ENCODE assay signal across 8 cellular contexts in genomic region chr1:154974808-154975408, GRCh38. TPM values are rescaled to one million over a fixed set of nuclear protein-coding genes. Genes with fewer than 3 reads are reported as not detected.
DNase-seq lines count a peak whose midpoint lies in the region; ATAC-seq, FAIRE-seq and TF ChIP-seq lines count a peak whose summit lies in the region.

No MANE protein-coding gene starts in this region.

- H3K4me1 Mint-ChIP-seq in Calu3 (ENCODE audit: low read depth, unreplicated experiment) (peaks cover 27% of the 10 kb centered on the region), mesothelial cell of epicardium (peaks cover 31% of the 10 kb centered on the region)

- CTCF ChIA-PET in Calu3 (lab: Charles Lee), result interaction anchor here (0.9 to 1.0 kb wide), 3 partner anchors 10 to 110 kb away, joined by 3 to 5 read pairs (median 3); no protein-coding TSS in a partner anchor

- H3K9me3 Mint-ChIP-seq in Calu3 (ENCODE audit: low read depth, unreplicated experiment), result no peaks in the 10 kb centered on the region
- H3K9me3 Mint-ChIP-seq in mesothelial cell of epicardium, result no peaks in the 10 kb centered on the region

- H3K4me3 Mint-ChIP-seq in Calu3 (ENCODE audit: low read depth, unreplicated experiment) (no peak overlapping the region), mesothelial cell of epicardium (no peak overlapping the region)

- DNase-seq in Calu3 (peak; percentile 96), HTR-8/SVneo (ENCODE audit: insufficient read length, low spot score) (peak; percentile 82), NOMO-1 (lab: John Stamatoyannopoulos, UW; ENCODE audit: unreplicated experiment in 2 of 2) (peak; percentile 96 to 97), epidermal melanocyte (ENCODE audit: insufficient read length, low spot score) (peak; percentile 81), mesothelial cell of epicardium (ENCODE audit: low spot score in 2 of 2, unreplicated experiment in 2 of 2) (peak; percentile 91 to 95)
- DNase-seq in activated CD8-positive, alpha-beta memory T cell treated with anti-CD3 and anti-CD28 coated beads for 48 hours (ENCODE audit: low read depth in 2 of 3, low spot score in 2 of 3), result peak; percentile 89 to 91 (median 90)
- DNase-seq in stimulated activated CD8-positive, alpha-beta memory T cell treated with anti-CD3 and anti-CD28 coated beads, Interleukin-15, amount 100 ng/mL, for 48 hours (ENCODE audit: low read depth in 2 of 2), result peak; percentile 90 to 91

- H3K27ac Mint-ChIP-seq in Calu3 (ENCODE audit: unreplicated experiment), result no peak overlapping the region
- H3K27ac Mint-ChIP-seq in mesothelial cell of epicardium, result no peak overlapping the region

- no peak for FAIRE-seq in HTR-8/SVneo (lab: Jason Lieb, UNC)

- no peaks in the 10 kb centered on the region for H3K27me3 Mint-ChIP-seq in Calu3 (ENCODE audit: unreplicated experiment)
- no peaks in the 10 kb centered on the region for H3K27me3 Mint-ChIP-seq in mesothelial cell of epicardium (ENCODE audit: low read depth)

- ATAC-seq in GM21423 (IDR thresholded peaks at IDR 0.05; ENCODE audit: unreplicated experiment), result peak; percentile 36

- TF ChIP-seq CTCF in Calu3 (IDR thresholded peaks at IDR 0.05; ENCODE audit: unreplicated experiment), result no peak
- TF ChIP-seq CTCF in mesothelial cell of epicardium (IDR thresholded peaks at IDR 0.05; ENCODE audit: unreplicated experiment), result no peak

- intact Hi-C loops in Calu3 (cut with micrococcal nuclease; ENCODE audit: unreplicated experiment), result loop anchor here (1.0 to 5.0 kb wide), 2 partner anchors 26 to 87 kb away; partner anchors contain the start of gene EFNA4

- H3K36me3 Mint-ChIP-seq in Calu3 (ENCODE audit: insufficient read depth, unreplicated experiment), result peaks cover 14% of the 10 kb centered on the region
- H3K36me3 Mint-ChIP-seq in mesothelial cell of epicardium, result peaks cover 9% of the 10 kb centered on the region

- BruUV-seq in Calu3 (replicated peaks; lab: Mats Ljungman, UMichigan), result no TSS peak

RNA-seq across cellular contexts. Expression of gene CKS1B, which starts 0.4 kb away (rescaled TPM):
- total RNA-seq in Calu3 (2022), result 182 and 230 TPM in 2 replicates
- 64.0 to 70.9 TPM (median 68.2 TPM) in 3 replicates for total RNA-seq in mesothelial cell of epicardium

RNA-seq across cellular contexts. Expression of gene SHC1, which starts 4.4 kb away (rescaled TPM):
- total RNA-seq in Calu3 (2022) (73.5 and 77.5 TPM in 2 replicates), mesothelial cell of epicardium (115 to 132 TPM (median 117 TPM) in 3 replicates)

RNA-seq across cellular contexts. Expression of gene FLAD1, which starts 8.2 kb away (rescaled TPM):
- 74.3 and 75.1 TPM in 2 replicates for total RNA-seq in Calu3 (2022)
- total RNA-seq in mesothelial cell of epicardium, result 46.8 to 49.6 TPM (median 48.3 TPM) in 3 replicates

RNA-seq across cellular contexts. Expression of gene PYGO2, which starts 13.3 kb away (rescaled TPM):
- total RNA-seq in Calu3 (2022) (43.6 and 45.6 TPM in 2 replicates), mesothelial cell of epicardium (43.8 to 47.3 TPM (median 44.6 TPM) in 3 replicates)

RNA-seq across cellular contexts. Expression of gene LENEP, which starts 18.5 kb away (rescaled TPM):
- total RNA-seq in Calu3 (2022), result 1.1 and 1.5 TPM in 2 replicates
- total RNA-seq in mesothelial cell of epicardium, result 0.49 to 1.3 TPM (median 0.87 TPM) in 3 replicates

Comparison
In these comparisons a context has a peak if more than half of its experiments do, and no peak if none do; other contexts are left out.
1. Peak in every context shown above with its lines: DNase-seq and ATAC-seq.